Comparison of ENCODE assay signal across 23 cellular contexts in genomic region chr1:221290669-221291068, GRCh38.
"Had no signal": no experiment of that assay in that cellular context is flagged by ENCODE, and none has a peak within 500 bp of the region (broad histone marks: within the 10 kb centered on the region; RNA-seq: fewer than 3 reads in every experiment).

No MANE protein-coding gene starts in this region.

- H3K9me3 ChIP-seq: adrenal gland had no signal

- H3K9me3 Mint-ChIP-seq: activated CD4-positive, alpha-beta memory T cell treated with anti-CD3 and anti-CD28 coated beads for 36 hours; activated CD4-positive, alpha-beta T cell treated with anti-CD3 and anti-CD28 coated beads, Interleukin-2, amount 10 ng/mL, durations not matched to agents 7 days and 5 days; activated naive CD8-positive, alpha-beta T cell treated with anti-CD3 and anti-CD28 coated beads, Interleukin-2, amount 10 ng/mL, durations not matched to agents 7 days and 5 days; T-cell had no signal

- H3K27me3 Mint-ChIP-seq: activated CD4-positive, alpha-beta T cell treated with anti-CD3 and anti-CD28 coated beads, Interleukin-2, amount 10 ng/mL, durations not matched to agents 7 days and 5 days; activated naive CD8-positive, alpha-beta T cell treated with anti-CD3 and anti-CD28 coated beads, Interleukin-2, amount 10 ng/mL, durations not matched to agents 7 days and 5 days had no signal

- H3K4me1 Mint-ChIP-seq: activated CD4-positive, alpha-beta T cell treated with anti-CD3 and anti-CD28 coated beads, Interleukin-2, amount 10 ng/mL, durations not matched to agents 7 days and 5 days; activated naive CD8-positive, alpha-beta T cell treated with anti-CD3 and anti-CD28 coated beads, Interleukin-2, amount 10 ng/mL, durations not matched to agents 7 days and 5 days; T-cell had no signal

- H3K27ac Mint-ChIP-seq: activated CD4-positive, alpha-beta memory T cell treated with anti-CD3 and anti-CD28 coated beads for 36 hours; activated CD4-positive, alpha-beta T cell treated with anti-CD3 and anti-CD28 coated beads, Interleukin-2, amount 10 ng/mL, durations not matched to agents 7 days and 5 days; activated naive CD8-positive, alpha-beta T cell treated with anti-CD3 and anti-CD28 coated beads, Interleukin-2, amount 10 ng/mL, durations not matched to agents 7 days and 5 days; T-cell had no signal

- H3K4me3 ChIP-seq: adrenal gland, SK-N-MC had no signal

- H3K4me3 Mint-ChIP-seq: activated CD4-positive, alpha-beta memory T cell treated with anti-CD3 and anti-CD28 coated beads for 36 hours; activated CD4-positive, alpha-beta T cell treated with anti-CD3 and anti-CD28 coated beads, Interleukin-2, amount 10 ng/mL, durations not matched to agents 7 days and 5 days; activated naive CD8-positive, alpha-beta T cell treated with anti-CD3 and anti-CD28 coated beads, Interleukin-2, amount 10 ng/mL, durations not matched to agents 7 days and 5 days; T-cell had no signal

- H3K27me3 ChIP-seq: adrenal gland had no signal

- H3K36me3 ChIP-seq: adrenal gland had no signal

- ATAC-seq: Right ventricle myocardium inferior, T-cell had no signal

- H3K27ac ChIP-seq: adrenal gland, SK-N-MC had no signal

- H3K36me3 Mint-ChIP-seq: activated CD4-positive, alpha-beta memory T cell treated with anti-CD3 and anti-CD28 coated beads for 36 hours; activated naive CD8-positive, alpha-beta T cell treated with anti-CD3 and anti-CD28 coated beads, Interleukin-2, amount 10 ng/mL, durations not matched to agents 7 days and 5 days; T-cell had no signal

- DNase-seq: activated CD4-positive, alpha-beta memory T cell treated with anti-CD3 and anti-CD28 coated beads for 36 hours; activated CD4-positive, alpha-beta T cell treated with anti-CD3 and anti-CD28 coated beads, Interleukin-2, amount 10 ng/mL, durations not matched to agents 7 days and 5 days; activated CD4-positive, CD25-positive, alpha-beta regulatory T cell; activated CD8-positive, alpha-beta memory T cell treated with anti-CD3 and anti-CD28 coated beads for 24 hours; activated naive CD4-positive, alpha-beta T cell treated with anti-CD3 and anti-CD28 coated beads, Interleukin-2, amount 50 U/mL, for 16 hours; activated naive CD8-positive, alpha-beta T cell treated with anti-CD3 and anti-CD28 coated beads, Interleukin-2, amount 10 ng/mL, durations not matched to agents 7 days and 5 days; activated T-cell treated with anti-CD3 and anti-CD28 coated beads, Interleukin-2, amount 50 U/mL, for 48 hours; adrenal gland; anterior cingulate cortex; cerebellar nuclear complex; Kasumi-1; KBM-7; NCI-H1105; NCI-H1436; NCI-H187; NCI-H2081; NCI-H524; RPMI8226; T-cell; T-helper 2 cell; T1000 had no signal

- H3K4me1 ChIP-seq: adrenal gland had no signal
